ENCODE assay signal across 9 cellular contexts in genomic region chr3:42503251-42503924, GRCh38. TPM values are rescaled to one million over a fixed set of nuclear protein-coding genes. Genes with fewer than 3 reads are reported as not detected.
DNase-seq lines count a peak whose midpoint lies in the region; ATAC-seq and TF ChIP-seq lines count a peak whose summit lies in the region.
"Had no signal": no experiment of that assay in that cellular context is flagged by ENCODE, and none has a peak within 500 bp of the region (broad histone marks: within the 10 kb centered on the region; RNA-seq: fewer than 3 reads in every experiment).

No MANE protein-coding gene starts in this region.

- no peak overlapping the region; the same call in 1 of the 2 replicates for H3K14ac ChIP-seq in H9 (ENCODE audit: insufficient read depth, low read length)

- H3K56ac ChIP-seq in H9 (ENCODE audit: insufficient read length, low read depth, low read length), result no peak overlapping the region

- DNase-seq in H9 (no peak), activated B cell treated with CpG ODN at 0.5 μM for 24 hours (peak; percentile 8), iPS DF 6.9 (ENCODE audit: low read depth, low spot score) (no peak), sciatic nerve (ENCODE audit: low spot score) (peak; percentile 41), NCI-H2196 treated with DMSO at 0.1 percent for 48 hours (lab: John Stamatoyannopoulos, UW; ENCODE audit: unreplicated experiment) (no peak), NCI-H82 treated with DMSO at 0.1 percent for 48 hours (lab: John Stamatoyannopoulos, UW; ENCODE audit: unreplicated experiment) (no peak), GM03348 (ENCODE audit: low spot score) (no peak)

- WGBS in H9 (ENCODE audit: extremely low coverage, insufficient read length, low lambda C conversion rate), result no CpG with 5 or more reads among the region's 4 CpGs
- no CpG with 5 or more reads among the region's 4 CpGs for WGBS in iPS DF 6.9 (ENCODE audit: insufficient coverage, insufficient read length)

- TF ChIP-seq CTCF in H9 (conservative IDR thresholded peaks at IDR 0.05) (no peak), activated B cell treated with CpG ODN at 0.5 μM for 24 hours (IDR thresholded peaks at IDR 0.05) (no peak)

- ATAC-seq in activated B cell treated with CpG ODN at 0.5 μM for 24 hours (ENCODE audit: low read depth) (no peak), sciatic nerve (no peak), GM21825 (IDR thresholded peaks at IDR 0.05; ENCODE audit: unreplicated experiment) (no peak)

- no peak overlapping the region for H2BK20ac ChIP-seq in H9 (ENCODE audit: low read depth, low read length, poor library complexity, severe bottlenecking)

- no peak overlapping the region for H4K8ac ChIP-seq in H9 (replicated peaks; ENCODE audit: insufficient read length, low read depth, low read length)

- CTCF ChIA-PET in activated B cell treated with CpG ODN at 0.5 μM for 24 hours (lab: Charles Lee), result no interaction called here

- H3K18ac ChIP-seq in H9 (ENCODE audit: insufficient read length, low read depth, low read length), result no peak overlapping the region

- peaks cover 36 to 43% of the 10 kb centered on the region in 2 experiments for H3K4me1 Mint-ChIP-seq in H9
- peaks cover 22% of the 10 kb centered on the region for H3K4me1 Mint-ChIP-seq in activated B cell treated with CpG ODN at 0.5 μM for 24 hours

- H2BK15ac ChIP-seq in H9 (ENCODE audit: low read depth, low read length), result no peak overlapping the region

- peaks cover 54% of the 10 kb centered on the region for H3K27me3 Mint-ChIP-seq in H9 (ENCODE audit: low read depth)
- peaks cover 24% of the 10 kb centered on the region for H3K27me3 Mint-ChIP-seq in activated B cell treated with CpG ODN at 0.5 μM for 24 hours

- POLR2A ChIA-PET in activated B cell treated with CpG ODN at 0.5 μM for 24 hours (lab: Charles Lee), result interaction anchor here (2.3 kb wide), 1 partner anchor 14 kb away, joined by 20 read pairs; no protein-coding TSS in a partner anchor

- H3K9me3 ChIP-seq in H9 (ENCODE audit: control insufficient read depth, low read depth, low read length) (no peaks in the 10 kb centered on the region), iPS DF 6.9 (ENCODE audit: control insufficient read depth, insufficient read depth, low read length) (no peaks in the 10 kb centered on the region)

- no peaks in the 10 kb centered on the region for H3K79me2 ChIP-seq in H9 (ENCODE audit: insufficient read depth, low read length)

- H3K27ac Mint-ChIP-seq in H9 (no peak overlapping the region), activated B cell treated with CpG ODN at 0.5 μM for 24 hours (no peak overlapping the region)

- H3K27me3 ChIP-seq in H9 (ENCODE audit: insufficient read depth, low read length) (peaks cover 20% of the 10 kb centered on the region; the same call in 1 of the 2 replicates), iPS DF 6.9 (ENCODE audit: control insufficient read depth, insufficient read depth, low read length) (peaks cover 13% of the 10 kb centered on the region)

- no peak overlapping the region for H4K5ac ChIP-seq in H9 (ENCODE audit: insufficient read length, low read depth, low read length)

- H3K4me3 Mint-ChIP-seq in H9 (peak overlapping the region; percentile 68 to 81), activated B cell treated with CpG ODN at 0.5 μM for 24 hours (peak overlapping the region; percentile 70)

- no peaks in the 10 kb centered on the region for H4K20me1 ChIP-seq in H9 (ENCODE audit: control insufficient read depth, insufficient read depth, insufficient read length)

- no peak overlapping the region for H3K4ac ChIP-seq in H9 (ENCODE audit: low read depth, low read length)

- H3K4me1 ChIP-seq in H9 (ENCODE audit: insufficient read depth, low read length) (peaks cover 7% of the 10 kb centered on the region; the same call in 1 of the 2 replicates), iPS DF 6.9 (ENCODE audit: control insufficient read depth, insufficient read depth, low read length) (peaks cover 12% of the 10 kb centered on the region)

- H4K91ac ChIP-seq in H9 (ENCODE audit: insufficient read length, low read depth, low read length), result no peak overlapping the region

- H3K23me2 ChIP-seq in H9 (ENCODE audit: insufficient read length, low read depth, low read length, poor library complexity, severe bottlenecking), result peaks cover 18% of the 10 kb centered on the region

- peak overlapping the region; percentile 59 for H3K4me2 ChIP-seq in H9 (ENCODE audit: insufficient read depth, insufficient read length, low read length)

- no peaks in the 10 kb centered on the region for H3K9me3 Mint-ChIP-seq in H9
- H3K9me3 Mint-ChIP-seq in activated B cell treated with CpG ODN at 0.5 μM for 24 hours, result no peaks in the 10 kb centered on the region

- H3K79me1 ChIP-seq in H9 (ENCODE audit: insufficient read depth, low read depth, low read length, poor library complexity, severe bottlenecking), result no peaks in the 10 kb centered on the region

- H2BK120ac ChIP-seq in H9 (ENCODE audit: low read depth, low read length, poor library complexity, severe bottlenecking), result no peak overlapping the region

- H3T11ph ChIP-seq in H9 (ENCODE audit: low read length), result no peak overlapping the region

- no peaks in the 10 kb centered on the region for H3K36me3 ChIP-seq in iPS DF 6.9 (ENCODE audit: control insufficient read depth, insufficient read depth, low read length)

- no peak overlapping the region for H2BK5ac ChIP-seq in H9 (ENCODE audit: insufficient read length, low read length)

- H3K4me3 ChIP-seq in iPS DF 6.9 (ENCODE audit: low read length), result peak overlapping the region; percentile 77; the same call in 1 of the 2 replicates

- no peak overlapping the region for H2AFZ ChIP-seq in H9 (ENCODE audit: low read length)

- H2BK12ac ChIP-seq in H9 (ENCODE audit: insufficient read length, low read depth, low read length), result no peak overlapping the region

- no peak overlapping the region for H2AK5ac ChIP-seq in H9 (ENCODE audit: insufficient read length, low read length)

- H3K27ac ChIP-seq in H9 (ENCODE audit: insufficient read length, low read depth, low read length) (no peak overlapping the region), iPS DF 6.9 (ENCODE audit: low read length) (no peak overlapping the region)

- intact Hi-C loops in activated B cell treated with CpG ODN at 0.5 μM for 24 hours (cut with micrococcal nuclease), result loop anchor here (2.0 to 5.0 kb wide), 4 partner anchors 33 to 541 kb away; partner anchors contain the start of genes SEC22C and ULK4
- intact Hi-C loops in sciatic nerve (cut with DNase I), result no loop called here

- H3K36me3 Mint-ChIP-seq in H9 (ENCODE audit: insufficient read depth in 1 of 3, low read depth in 3 of 3) (no peaks in the 10 kb centered on the region), activated B cell treated with CpG ODN at 0.5 μM for 24 hours (ENCODE audit: low read depth) (no peaks in the 10 kb centered on the region)

- no peak overlapping the region for H3K23ac ChIP-seq in H9 (ENCODE audit: insufficient read length, low read depth, low read length)

- H3K9ac ChIP-seq in H9 (ENCODE audit: extremely low read depth, insufficient read length, low read length), result no peak overlapping the region

RNA-seq across cellular contexts. Expression of gene VIPR1, which starts 0.9 kb away (rescaled TPM):
- total RNA-seq in H9 (2021) (6.3 and 6.5 TPM in 2 replicates), activated B cell treated with CpG ODN at 0.5 μM for 24 hours (3.2 and 3.6 TPM in 2 replicates), sciatic nerve (5.8 TPM)
- total RNA-seq: LHCN-M2 had no signal

Comparison
In these comparisons a context has a peak if more than half of its experiments do, and no peak if none do; other contexts are left out.
1. DNase-seq: peak in activated B cell treated with CpG ODN at 0.5 μM for 24 hours (single experiment) and sciatic nerve (single experiment); none in H9 (single experiment), iPS DF 6.9 (single experiment), NCI-H2196 treated with DMSO at 0.1 percent for 48 hours (single experiment), NCI-H82 treated with DMSO at 0.1 percent for 48 hours (single experiment) and GM03348 (single experiment).